Comparison of ENCODE assay signal across 17 cellular contexts in the genomic region with DNA sequence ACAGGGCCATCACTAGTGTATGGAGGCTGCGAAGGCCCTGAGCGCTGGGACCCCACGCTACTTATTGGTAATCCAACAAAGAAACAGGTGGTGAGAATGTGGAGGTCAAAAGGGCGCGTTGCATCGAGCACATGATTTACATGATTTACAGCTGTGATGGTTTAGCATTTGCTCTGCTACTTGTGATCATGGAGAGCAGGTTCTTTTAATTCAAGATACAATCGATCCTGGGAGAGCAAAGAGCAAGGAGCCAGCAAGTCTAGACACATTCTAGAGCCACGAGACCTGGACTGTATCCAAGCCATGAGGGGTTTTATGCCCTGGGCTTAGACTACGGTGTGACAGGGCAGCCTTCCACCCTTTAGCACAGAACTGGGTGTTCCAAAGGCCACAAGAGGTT.
"Had no signal": no experiment of that assay in that cellular context is flagged by ENCODE, and none has a peak within 500 bp of the region (broad histone marks: within the 10 kb centered on the region; RNA-seq: fewer than 3 reads in every experiment).

No MANE protein-coding gene starts in this region.

- H3K27ac Mint-ChIP-seq: activated CD4-positive, alpha-beta memory T cell treated with anti-CD3 and anti-CD28 coated beads for 36 hours; activated CD4-positive, alpha-beta T cell treated with anti-CD3 and anti-CD28 coated beads for 36 hours; activated naive CD8-positive, alpha-beta T cell; activated T-helper 1 cell treated with anti-CD3 and anti-CD28 coated beads, Interleukin-12 subunit alpha, Interleukin-12 subunit beta, Interleukin-2, Interleukin-4 antibody, amounts not matched to agents 30 ng/mL and 10 ng/mL and 1 ng/mL, durations not matched to agents 14 hours and 24 hours and 36 hours had no signal

- H3K4me3 Mint-ChIP-seq: activated CD4-positive, alpha-beta memory T cell treated with anti-CD3 and anti-CD28 coated beads for 36 hours; activated CD4-positive, alpha-beta T cell treated with anti-CD3 and anti-CD28 coated beads for 36 hours; activated naive CD8-positive, alpha-beta T cell; activated T-helper 1 cell treated with anti-CD3 and anti-CD28 coated beads, Interleukin-12 subunit alpha, Interleukin-12 subunit beta, Interleukin-2, Interleukin-4 antibody, amounts not matched to agents 30 ng/mL and 10 ng/mL and 1 ng/mL, durations not matched to agents 14 hours and 24 hours and 36 hours; nephron had no signal

- H3K4me3 ChIP-seq: coronary artery, lung had no signal

- ATAC-seq: activated CD4-positive, alpha-beta T cell treated with anti-CD3 and anti-CD28 coated beads for 36 hours; left lobe of liver had no signal

- H3K36me3 Mint-ChIP-seq: activated CD4-positive, alpha-beta memory T cell treated with anti-CD3 and anti-CD28 coated beads for 36 hours; activated naive CD8-positive, alpha-beta T cell had no signal

- DNase-seq: activated CD4-positive, alpha-beta memory T cell treated with anti-CD3 and anti-CD28 coated beads for 36 hours; activated CD4-positive, alpha-beta T cell treated with anti-CD3 and anti-CD28 coated beads for 36 hours; activated gamma-delta T cell treated with Interleukin-2 at 50 U/mL for 16 hours; activated T-cell treated with anti-CD3 and anti-CD28 coated beads for 4 hours; central memory CD4-positive, alpha-beta T cell; erythroblast; kidney; midbrain; nucleus accumbens; stimulated activated CD8-positive, alpha-beta memory T cell treated with anti-CD3 and anti-CD28 coated beads, Interleukin-4, amount 100 ng/mL, for 48 hours; stimulated activated naive CD4-positive, alpha-beta T cell had no signal

- H3K27ac ChIP-seq: coronary artery had no signal

- H3K9me3 Mint-ChIP-seq: activated CD4-positive, alpha-beta memory T cell treated with anti-CD3 and anti-CD28 coated beads for 36 hours had no signal
